Comparison of ENCODE assay signal across 15 cellular contexts in the genomic region with DNA sequence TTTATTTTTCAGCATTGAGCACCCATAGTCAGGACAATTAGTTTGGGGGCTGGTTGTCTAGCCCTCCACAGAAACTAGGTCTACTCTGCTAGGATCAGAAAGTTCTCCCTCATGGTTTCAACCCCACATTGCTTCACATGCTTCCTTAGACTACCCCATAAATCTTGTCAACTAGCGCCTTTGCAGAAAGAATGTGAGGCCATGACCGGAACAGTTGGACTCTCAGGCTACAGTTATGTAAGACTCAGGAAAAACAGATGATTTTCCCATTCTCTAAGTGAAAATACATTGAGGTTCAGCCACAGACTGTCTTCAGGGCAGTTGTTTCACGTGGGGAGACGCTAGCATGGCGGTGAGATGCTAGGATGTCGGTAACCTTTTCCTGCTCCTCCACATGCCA.
DNase-seq lines count a peak whose midpoint lies in the region; ATAC-seq, FAIRE-seq and TF ChIP-seq lines count a peak whose summit lies in the region.
"Had no signal": no experiment of that assay in that cellular context is flagged by ENCODE, and none has a peak within 500 bp of the region (broad histone marks: within the 10 kb centered on the region; RNA-seq: fewer than 3 reads in every experiment).

No MANE protein-coding gene starts in this region.

- DNase-seq in AG09309 (ENCODE audit: low read depth): peak; percentile 76
- peak; percentile 74 for DNase-seq in NOMO-1 treated with DMSO at 0.1 percent for 48 hours (lab: John Stamatoyannopoulos, UW; ENCODE audit: unreplicated experiment)
- peak; percentile 93 for DNase-seq in fibroblast of villous mesenchyme (ENCODE audit: low read depth)
- peak; percentile 89 for DNase-seq in renal cortical epithelial cell (ENCODE audit: low read depth)
- no peak for DNase-seq in GM12891 (ENCODE audit: insufficient read length, low spot score)
- no peak for DNase-seq in dermis blood vessel endothelial cell
- DNase-seq: Caco-2, head of caudate nucleus, PC-9, small intestine, SW 1271, WERI-Rb-1 had no signal

- TF ChIP-seq CTCF in AG09309 (IDR thresholded peaks at IDR 0.05; ENCODE audit: control insufficient read depth, insufficient read depth, low read depth, low read length, missing control alignments) (no peak), fibroblast of villous mesenchyme (IDR thresholded peaks at IDR 0.05; ENCODE audit: insufficient read depth, low read depth, low read length) (no peak)

- ATAC-seq in HG02759 (IDR thresholded peaks at IDR 0.05; ENCODE audit: unreplicated experiment): no peak
- ATAC-seq in GM18861 (IDR thresholded peaks at IDR 0.05; ENCODE audit: unreplicated experiment): no peak

- no peak for TF ChIP-seq POLR2A in GM12891 (IDR thresholded peaks at IDR 0.05; ENCODE audit: low read depth, low read length)

- H3K4me3 ChIP-seq in AG09309 (ENCODE audit: control insufficient read depth, low read depth, low read length): no peak overlapping the region
- no peak overlapping the region for H3K4me3 ChIP-seq in fibroblast of villous mesenchyme (ENCODE audit: low read depth, low read length)
- H3K4me3 ChIP-seq: breast epithelium, PC-9 had no signal

- no peak for FAIRE-seq in GM12891 (lab: Jason Lieb, UNC)
- FAIRE-seq: small intestine had no signal

TF ChIP-seq in GM12891, 5 proteins besides CTCF, POLR2A, EP300 and RAD21:
- TF ChIP-seq TAF1 (IDR thresholded peaks at IDR 0.05; ENCODE audit: low read depth, low read length): no peak
- TF ChIP-seq POU2F2 (IDR thresholded peaks at IDR 0.05; ENCODE audit: low read depth, low read length): no peak
- no peak for TF ChIP-seq PAX5 (IDR thresholded peaks at IDR 0.05; ENCODE audit: insufficient read depth, low read length, severe bottlenecking)
- TF ChIP-seq SPI1 (IDR thresholded peaks at IDR 0.05; ENCODE audit: low read depth, low read length): no peak
- TF ChIP-seq POLR2AphosphoS5 (IDR thresholded peaks at IDR 0.05; ENCODE audit: low read depth, low read length): no peak

Comparison
In these comparisons a context has a peak if more than half of its experiments do, and no peak if none do; other contexts are left out.
1. DNase-seq: peak in AG09309 (single experiment), NOMO-1 treated with DMSO at 0.1 percent for 48 hours (single experiment), fibroblast of villous mesenchyme (single experiment) and renal cortical epithelial cell (single experiment); none in GM12891 (single experiment) and dermis blood vessel endothelial cell (single experiment).